Comparison of ENCODE assay signal across 21 cellular contexts in genomic region chr4:111483375-111484169, GRCh38.
"Had no signal": no experiment of that assay in that cellular context is flagged by ENCODE, and none has a peak within 500 bp of the region (broad histone marks: within the 10 kb centered on the region; RNA-seq: fewer than 3 reads in every experiment).

No MANE protein-coding gene starts in this region.

- H3K9me3 ChIP-seq: esophagus muscularis mucosa, gastrocnemius medialis, neutrophil, psoas muscle, stomach, thoracic aorta, transverse colon had no signal

- H3K36me3 Mint-ChIP-seq: naive B cell; stimulated activated memory B cell treated with anti-CD40 and anti-IgM and Interleukin-4, amounts not matched to agents 10 μg/mL and 1 μg/mL and 100 μg/mL, for 72 hours had no signal

- DNase-seq: effector memory CD8-positive, alpha-beta T cell; gastrocnemius medialis; glutamatergic neuron; islet precursor cell; left colon; naive B cell; psoas muscle; retina; stimulated activated CD4-positive, alpha-beta T cell treated with anti-CD3 and anti-CD28 coated beads, Interleukin-15, amount 100 ng/mL, for 24 hours; stimulated activated CD4-positive, alpha-beta T cell treated with anti-CD3 and anti-CD28 coated beads, Interleukin-1b, Interleukin-23, amount 100 ng/mL, for 48 hours; stimulated activated CD4-positive, alpha-beta T cell treated with anti-CD3 and anti-CD28 coated beads, Interleukin-4, amount 100 ng/mL, for 24 hours; stomach; substantia nigra; transverse colon had no signal

- H3K27ac Mint-ChIP-seq: dendritic cell treated with granulocyte-macrophage colony-stimulating factor and Interleukin-4, amounts not matched to agents 40 ng/mL and 50 ng/mL, for 4 days; effector memory CD8-positive, alpha-beta T cell; nephron; stimulated activated memory B cell treated with anti-CD40 and anti-IgM and Interleukin-4, amounts not matched to agents 10 μg/mL and 1 μg/mL and 100 μg/mL, for 72 hours had no signal

- H3K4me1 Mint-ChIP-seq: naive B cell; nephron; stimulated activated memory B cell treated with anti-CD40 and anti-IgM and Interleukin-4, amounts not matched to agents 10 μg/mL and 1 μg/mL and 100 μg/mL, for 72 hours had no signal

- H3K4me3 Mint-ChIP-seq: dendritic cell treated with granulocyte-macrophage colony-stimulating factor and Interleukin-4, amounts not matched to agents 40 ng/mL and 50 ng/mL, for 4 days; effector memory CD8-positive, alpha-beta T cell; naive B cell; nephron; stimulated activated memory B cell treated with anti-CD40 and anti-IgM and Interleukin-4, amounts not matched to agents 10 μg/mL and 1 μg/mL and 100 μg/mL, for 72 hours had no signal

- H3K27me3 Mint-ChIP-seq: dendritic cell treated with granulocyte-macrophage colony-stimulating factor and Interleukin-4, amounts not matched to agents 40 ng/mL and 50 ng/mL, for 4 days; effector memory CD8-positive, alpha-beta T cell; naive B cell; stimulated activated memory B cell treated with anti-CD40 and anti-IgM and Interleukin-4, amounts not matched to agents 10 μg/mL and 1 μg/mL and 100 μg/mL, for 72 hours had no signal

- H3K27ac ChIP-seq: epithelial cell of prostate, esophagus muscularis mucosa, gastrocnemius medialis, neutrophil, psoas muscle, stomach, thoracic aorta, transverse colon had no signal

- H3K27me3 ChIP-seq: esophagus muscularis mucosa, gastrocnemius medialis, neutrophil, stomach, transverse colon had no signal

- H3K4me3 ChIP-seq: esophagus muscularis mucosa, gastrocnemius medialis, psoas muscle, stomach, thoracic aorta, transverse colon had no signal

- H3K36me3 ChIP-seq: esophagus muscularis mucosa, gastrocnemius medialis, neutrophil, stomach, thoracic aorta, transverse colon had no signal

- H3K4me1 ChIP-seq: esophagus muscularis mucosa, gastrocnemius medialis, psoas muscle, stomach, transverse colon had no signal

- ATAC-seq: effector memory CD8-positive, alpha-beta T cell; gastrocnemius medialis; left colon; psoas muscle; stimulated activated memory B cell treated with anti-CD40 and anti-IgM and Interleukin-4, amounts not matched to agents 10 μg/mL and 1 μg/mL and 100 μg/mL, for 72 hours had no signal
